In genomic region chr1:27508139-27508665, GRCh38 we compare ENCODE assay signal across 15 cellular contexts. TPM values are rescaled to one million over a fixed set of nuclear protein-coding genes. Genes with fewer than 3 reads are reported as not detected.
A peak's percentile ranks its signal among the peaks of the same experiment; 100 is the strongest.
DNase-seq lines count a peak whose midpoint lies in the region; ATAC-seq, FAIRE-seq and TF ChIP-seq lines count a peak whose summit lies in the region.
"Had no signal": no experiment of that assay in that cellular context is flagged by ENCODE, and none has a peak within 500 bp of the region (broad histone marks: within the 10 kb centered on the region; RNA-seq: fewer than 3 reads in every experiment).

No MANE protein-coding gene starts in this region.

- CTCF ChIA-PET in HepG2 (lab: Yijun Ruan, JAX; ENCODE audit: low intra/inter-chr PET ratio, low total read pairs), result no interaction called here

- intact Hi-C loops in HepG2 (cut with micrococcal nuclease; ENCODE audit: unreplicated experiment), result loop anchor here (5.0 kb wide), 1 partner anchor 99 kb away; no protein-coding TSS in a partner anchor

- H3K9me3 Mint-ChIP-seq in CD4-positive, CD25-positive, alpha-beta regulatory T cell, result no peaks in the 10 kb centered on the region

- POLR2A ChIA-PET in HepG2 (lab: Yijun Ruan, JAX), result interaction anchor here (1.0 to 1.4 kb wide), 3 partner anchors 10 to 99 kb away, joined by 3 to 5 read pairs (median 3); no protein-coding TSS in a partner anchor

- H3K4me1 Mint-ChIP-seq in CD4-positive, CD25-positive, alpha-beta regulatory T cell, result no peaks in the 10 kb centered on the region

- TF ChIP-seq CTCF in WERI-Rb-1 (IDR thresholded peaks at IDR 0.05; ENCODE audit: low read depth, low read length) (peak; percentile 20; the same call in 1 of the 2 replicates), HepG2 (CRISPR knock-in tag; IDR thresholded peaks at IDR 0.05) (peak; percentile 57)

- H3K36me3 Mint-ChIP-seq in CD4-positive, CD25-positive, alpha-beta regulatory T cell, result no peaks in the 10 kb centered on the region

- H3K9me3 ChIP-seq in CD4-positive, CD25-positive, alpha-beta regulatory T cell (ENCODE audit: control insufficient read depth in 2 of 2, low read length in 2 of 2), result no peaks in the 10 kb centered on the region
- H3K9me3 ChIP-seq in WERI-Rb-1 (ENCODE audit: severe bottlenecking), result no peaks in the 10 kb centered on the region
- H3K9me3 ChIP-seq in HepG2 (ENCODE audit: low read length), result no peaks in the 10 kb centered on the region
- H3K9me3 ChIP-seq: colonic mucosa, sigmoid colon had no signal

- in situ Hi-C loops in HepG2 (cut with HindIII; ENCODE audit: extremely low pct_ligation_motif_present, low pct_unique_long_range_greater_than_20kb), result no loop called here

- H3K4me2 ChIP-seq in HepG2 (ENCODE audit: low read depth, low read length), result no peak overlapping the region

- no peaks in the 10 kb centered on the region for H3K27me3 Mint-ChIP-seq in CD4-positive, CD25-positive, alpha-beta regulatory T cell

- no peaks in the 10 kb centered on the region for H4K20me1 ChIP-seq in HepG2 (ENCODE audit: insufficient read depth, low read length)

- DNase-seq in CD4-positive, CD25-positive, alpha-beta regulatory T cell, result peak in 1 of 3 donors; percentile 31
- peak; percentile 80 for DNase-seq in H7
- no peak for DNase-seq in WERI-Rb-1
- DNase-seq in HepG2 (ENCODE audit: low spot score), result peak; percentile 60
- DNase-seq in stimulated activated CD4-positive, alpha-beta T cell treated with anti-CD3 and anti-CD28 coated beads, Interleukin-4, amount 100 ng/mL, for 24 hours, result no peak
- DNase-seq in NCI-H2029 (lab: John Stamatoyannopoulos, UW), result no peak
- no peak for DNase-seq in activated CD8-positive, alpha-beta memory T cell treated with anti-CD3 and anti-CD28 coated beads, Interleukin-2, amount 50 U/mL, for 48 hours
- DNase-seq: colonic mucosa, DMS153, GOT3, midbrain, MM.1S, sigmoid colon had no signal

- H3K27ac Mint-ChIP-seq in CD4-positive, CD25-positive, alpha-beta regulatory T cell, result peak overlapping the region in 2 of 3 donors; percentile 76 to 89

- H3K36me3 ChIP-seq in CD4-positive, CD25-positive, alpha-beta regulatory T cell (ENCODE audit: control insufficient read depth, insufficient read depth, low read length), result no peaks in the 10 kb centered on the region
- H3K36me3 ChIP-seq in H7 (replicated peaks; ENCODE audit: control insufficient read depth, insufficient read depth, low read length) (no peaks in the 10 kb centered on the region), WERI-Rb-1 (no peaks in the 10 kb centered on the region), HepG2 (replicated peaks in 1 of 2; ENCODE audit: control insufficient read depth in 1 of 2, insufficient read depth in 2 of 2, low read length in 2 of 2) (no peaks in the 10 kb centered on the region)
- H3K36me3 ChIP-seq: colonic mucosa, sigmoid colon had no signal

- TF ChIP-seq EP300 in HepG2 (IDR thresholded peaks at IDR 0.05; ENCODE audit: low read depth in 2 of 2, low read length in 2 of 2) (no peak), HepG2 (CRISPR knock-in tag; IDR thresholded peaks at IDR 0.05; ENCODE audit: borderline replicate concordance) (peak; percentile 33; the same call in 1 of the 2 replicates)

- TF ChIP-seq POLR2A in HepG2 (IDR thresholded peaks at IDR 0.05; ENCODE audit: insufficient read depth in 1 of 2, low read depth in 2 of 2, low read length in 2 of 2), result no peak

- no peaks in the 10 kb centered on the region for H3K79me2 ChIP-seq in HepG2 (ENCODE audit: insufficient read depth, low read length)

- no peaks in the 10 kb centered on the region for H3K4me1 ChIP-seq in CD4-positive, CD25-positive, alpha-beta regulatory T cell (ENCODE audit: control insufficient read depth, insufficient read depth, low read length, poor library complexity, severe bottlenecking)
- H3K4me1 ChIP-seq in HepG2 (ENCODE audit: insufficient read depth, low read length), result peaks cover 59% of the 10 kb centered on the region

- no peak for FAIRE-seq in HepG2 (lab: Jason Lieb, UNC)
- FAIRE-seq: TTC549 had no signal

- H2AFZ ChIP-seq in HepG2 (ENCODE audit: low read length), result no peak overlapping the region

- no peak overlapping the region for H3K27ac ChIP-seq in CD4-positive, CD25-positive, alpha-beta regulatory T cell (ENCODE audit: insufficient read depth, low read length, poor library complexity, severe bottlenecking)
- H3K27ac ChIP-seq in WERI-Rb-1, result no peak overlapping the region
- H3K27ac ChIP-seq in HepG2 (ENCODE audit: extremely low read length, insufficient read depth, low read length), result no peak overlapping the region
- H3K27ac ChIP-seq: colonic mucosa had no signal

- no peaks in the 10 kb centered on the region for H3K27me3 ChIP-seq in CD4-positive, CD25-positive, alpha-beta regulatory T cell (ENCODE audit: control insufficient read depth, insufficient read depth, low read length)
- H3K27me3 ChIP-seq in H7 (ENCODE audit: control insufficient read depth, insufficient read depth, low read length), result no peaks in the 10 kb centered on the region
- H3K27me3 ChIP-seq in WERI-Rb-1 (ENCODE audit: insufficient read depth, low read depth, severe bottlenecking), result no peaks in the 10 kb centered on the region
- no peaks in the 10 kb centered on the region for H3K27me3 ChIP-seq in HepG2 (ENCODE audit: control insufficient read depth in 1 of 2, insufficient read depth in 2 of 2, low read length in 2 of 2)
- H3K27me3 ChIP-seq: colonic mucosa, sigmoid colon had no signal

- TF ChIP-seq RAD21 in HepG2 (CRISPR knock-in tag; IDR thresholded peaks at IDR 0.05), result no peak

- no peak overlapping the region for H3K4me3 ChIP-seq in CD4-positive, CD25-positive, alpha-beta regulatory T cell (ENCODE audit: low read depth, low read length)
- H3K4me3 ChIP-seq in H7 (ENCODE audit: insufficient read depth, low read depth, low read length), result no peak overlapping the region
- H3K4me3 ChIP-seq in WERI-Rb-1 (ENCODE audit: low read depth, low read length), result no peak overlapping the region
- no peak overlapping the region for H3K4me3 ChIP-seq in HepG2 (replicated peaks in 1 of 3; ENCODE audit: insufficient read depth in 1 of 3, low read depth in 2 of 3, low read length in 3 of 3)
- H3K4me3 ChIP-seq: colonic mucosa, sigmoid colon had no signal

- 37% methylated on average over 4 of the region's 4 CpGs for WGBS in HepG2 (ENCODE audit: low lambda C conversion rate)

- no peak overlapping the region for H3K9ac ChIP-seq in HepG2 (ENCODE audit: insufficient read depth, low read depth, low read length)

- BruUV-seq in HepG2 (replicated peaks; lab: Mats Ljungman, UMichigan), result no TSS peak

- no peak for ATAC-seq in CD4-positive, CD25-positive, alpha-beta regulatory T cell (ENCODE audit: low read depth in 2 of 2)
- ATAC-seq in HepG2 (peak; percentile 22; the same call in 2 of the 3 replicates), HG03196 (IDR thresholded peaks at IDR 0.05; ENCODE audit: unreplicated experiment) (no peak)

- no peak overlapping the region for H3K4me3 Mint-ChIP-seq in CD4-positive, CD25-positive, alpha-beta regulatory T cell

TF ChIP-seq in HepG2, 621 proteins besides CTCF, POLR2A, EP300 and RAD21 (continues in another document):
- TF ChIP-seq ZNF263 (CRISPR knock-in tag; IDR thresholded peaks at IDR 0.05) (0 out of 2 replicates have a peak, but pooled peaks have one; percentile 20), ZNF644 (CRISPR knock-in tag; IDR thresholded peaks at IDR 0.05; ENCODE audit: low read depth) (0 out of 2 replicates have a peak, but pooled peaks have one; percentile 18)

RNA-seq across cellular contexts. Expression of gene WASF2, which starts 18.2 kb away (rescaled TPM):
- total RNA-seq in CD4-positive, CD25-positive, alpha-beta regulatory T cell, result 175 TPM
- polyA plus RNA-seq in CD4-positive, CD25-positive, alpha-beta regulatory T cell, result 10 to 100 TPM; 55.3 to 85.3 (median 61.8) TPM
- 34.3 and 44.3 TPM in 2 replicates for total RNA-seq in H7 (2014; rRNA removed; shearing (Covaris generic))
- total RNA-seq in HepG2 (2016; rRNA removed; fragmentation: Illumina TruSeq; extraction: Trizol), result 10.4 and 16.9 TPM in 2 replicates
- 3.7 and 4.4 TPM in 2 replicates for total RNA-seq in HepG2 (2016; cell fraction: cytosol; rRNA removed; fragmentation: Illumina TruSeq; extraction: Trizol; ENCODE audit: low read depth)
- 10.6 and 15.8 TPM in 2 replicates for total RNA-seq in HepG2 (2016; cell fraction: insoluble cytoplasmic fraction; rRNA removed; fragmentation: Illumina TruSeq; extraction: Trizol)
- total RNA-seq in HepG2 (2016; cell fraction: membrane; rRNA removed; fragmentation: Illumina TruSeq; extraction: Trizol), result 17.2 and 17.7 TPM in 2 replicates
- 13.0 and 13.9 TPM in 2 replicates for total RNA-seq in HepG2 (2016; cell fraction: nucleus; rRNA removed; fragmentation: Illumina TruSeq; extraction: Trizol)
- 26.4 and 27.7 TPM in 2 replicates for polyA plus RNA-seq in HepG2 (2011; rRNA removed)
- 16.3 and 16.7 TPM in 2 replicates for polyA plus RNA-seq in HepG2 (2011; cell fraction: cytosol; rRNA removed)
- 25.0 and 25.9 TPM in 2 replicates for polyA plus RNA-seq in HepG2 (2011; cell fraction: nucleus; rRNA removed)
- 29.4 and 35.1 TPM in 2 replicates for polyA plus RNA-seq in HepG2 (2012)
- polyA plus RNA-seq in HepG2 (2016; cell fraction: cytosol; fragmentation: Illumina TruSeq; extraction: Trizol; ENCODE audit: low read depth), result 2.7 and 3.1 TPM in 2 replicates
- polyA plus RNA-seq in HepG2 (2016; cell fraction: insoluble cytoplasmic fraction; fragmentation: Illumina TruSeq; extraction: Trizol; ENCODE audit: low read depth), result 21.4 and 26.0 TPM in 2 replicates
- 12.8 and 13.7 TPM in 2 replicates for polyA plus RNA-seq in HepG2 (2016; cell fraction: membrane; fragmentation: Illumina TruSeq; extraction: Trizol; ENCODE audit: low read depth)
- 23.0 and 25.5 TPM in 2 replicates for polyA plus RNA-seq in HepG2 (2016; cell fraction: nucleus; fragmentation: Illumina TruSeq; extraction: Trizol; ENCODE audit: insufficient read depth, low read depth)
- 45.6 and 56.9 TPM in 2 replicates for polyA minus RNA-seq in HepG2 (2011; rRNA and poly(A)+ RNA removed; ENCODE audit: low replicate concordance)
- polyA minus RNA-seq in HepG2 (2011; cell fraction: cytosol; rRNA and poly(A)+ RNA removed), result 22.2 and 26.7 TPM in 2 replicates
- polyA minus RNA-seq in HepG2 (2011; cell fraction: nucleus; rRNA and poly(A)+ RNA removed), result 22.0 and 23.7 TPM in 2 replicates

Comparison
In these comparisons a context has a peak if more than half of its experiments do, and no peak if none do; other contexts are left out.
1. DNase-seq: peak in H7 (single experiment) and HepG2 (single experiment); none in WERI-Rb-1 (single experiment), stimulated activated CD4-positive, alpha-beta T cell treated with anti-CD3 and anti-CD28 coated beads, Interleukin-4, amount 100 ng/mL, for 24 hours (single experiment), NCI-H2029 (single experiment) and activated CD8-positive, alpha-beta memory T cell treated with anti-CD3 and anti-CD28 coated beads, Interleukin-2, amount 50 U/mL, for 48 hours (single experiment).